ENCODE assay signal across 8 cellular contexts in the genomic region with DNA sequence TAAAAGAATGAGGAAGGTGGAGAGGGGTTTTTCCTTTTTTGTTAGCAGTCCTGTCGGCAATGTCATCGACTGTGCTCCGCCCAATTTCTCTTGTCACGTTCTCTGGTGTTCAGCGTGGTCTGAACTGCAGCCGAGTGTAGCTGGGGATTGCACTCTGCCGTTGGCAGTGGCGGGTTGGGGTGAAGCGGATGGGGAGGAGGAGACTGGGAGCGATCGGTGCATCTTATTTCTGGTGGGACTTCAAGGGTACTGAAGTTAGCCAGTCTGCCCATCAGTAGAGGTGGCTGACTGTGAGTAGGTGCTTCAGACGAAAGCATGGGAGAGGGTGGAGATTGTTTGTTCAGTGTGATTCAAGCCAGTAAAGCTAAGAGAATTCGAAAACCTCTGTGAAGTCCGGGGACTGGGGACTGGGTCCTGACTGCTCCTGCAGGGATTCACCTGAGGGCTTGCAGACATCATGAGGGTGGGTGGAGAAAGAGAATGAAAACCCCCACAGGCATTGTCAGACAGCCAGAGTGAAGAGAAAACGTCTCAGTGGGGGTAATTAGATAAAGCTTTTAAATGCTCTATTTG. TPM values are rescaled to one million over a fixed set of nuclear protein-coding genes. Genes with fewer than 3 reads are reported as not detected.
DNase-seq lines count a peak whose midpoint lies in the region; ATAC-seq and TF ChIP-seq lines count a peak whose summit lies in the region.

No MANE protein-coding gene starts in this region.

- H3K9me3 ChIP-seq in A673 (ENCODE audit: low read depth, low read length, poor library complexity, severe bottlenecking): no peaks in the 10 kb centered on the region
- H3K9me3 ChIP-seq in OCI-LY3 (ENCODE audit: insufficient read depth, low read length): no peaks in the 10 kb centered on the region

- TF ChIP-seq CTCF in A673 (conservative IDR thresholded peaks at IDR 0.05; ENCODE audit: low read depth, low read length): no peak
- TF ChIP-seq CTCF in OCI-LY3 (IDR thresholded peaks at IDR 0.05; ENCODE audit: low read depth, low read length): no peak

- no peak overlapping the region for H2BK120ac ChIP-seq in mesendoderm (ENCODE audit: low read depth, low read length)

- H3K4me2 ChIP-seq in OCI-LY3 (ENCODE audit: low read length) (peak overlapping the region; percentile 85), mesendoderm (ENCODE audit: low read length) (peak overlapping the region; percentile 53)

- H3K36me3 ChIP-seq in A673 (ENCODE audit: insufficient read depth, low read length, poor library complexity, severe bottlenecking) (no peaks in the 10 kb centered on the region), OCI-LY3 (replicated peaks; ENCODE audit: low read depth, low read length) (peaks cover 10% of the 10 kb centered on the region), mesendoderm (ENCODE audit: control insufficient read depth, insufficient read depth, low read length) (no peaks in the 10 kb centered on the region)

- no peak overlapping the region for H3K27ac ChIP-seq in A673 (ENCODE audit: low read depth, low read length, poor library complexity, severe bottlenecking)
- H3K27ac ChIP-seq in OCI-LY3 (ENCODE audit: low read length): no peak overlapping the region
- peak overlapping the region; percentile 54 for H3K27ac ChIP-seq in mesendoderm (ENCODE audit: low read depth, low read length)

- H3K79me1 ChIP-seq in mesendoderm (ENCODE audit: low read length): peaks cover 22% of the 10 kb centered on the region

- H2AFZ ChIP-seq in OCI-LY3 (ENCODE audit: low read depth, low read length): no peak overlapping the region

- no peak overlapping the region for H3K18ac ChIP-seq in mesendoderm (ENCODE audit: low read length)

- H2BK15ac ChIP-seq in mesendoderm (replicated peaks; ENCODE audit: low read depth): no peak overlapping the region

- H4K5ac ChIP-seq in mesendoderm (ENCODE audit: low read length): no peak overlapping the region

- intact Hi-C loops in A673 (cut with micrococcal nuclease; ENCODE audit: unreplicated experiment): no loop called here

- no peak overlapping the region for H2AK5ac ChIP-seq in mesendoderm (ENCODE audit: low read length)

- peaks cover 58% of the 10 kb centered on the region for H3K4me1 ChIP-seq in A673 (ENCODE audit: insufficient read depth, low read length, poor library complexity, severe bottlenecking)
- peaks cover 44% of the 10 kb centered on the region for H3K4me1 ChIP-seq in OCI-LY3 (ENCODE audit: low read length)
- H3K4me1 ChIP-seq in mesendoderm (ENCODE audit: control insufficient read depth, low read depth, low read length): peaks cover 23% of the 10 kb centered on the region

- WGBS in mesendoderm (ENCODE audit: extremely low coverage, insufficient coverage, low lambda C conversion rate): no CpG with 5 or more reads among the region's 15 CpGs

- no peaks in the 10 kb centered on the region for H3K27me3 ChIP-seq in A673 (replicated peaks; ENCODE audit: insufficient read depth, low read depth, low read length, poor library complexity)
- no peaks in the 10 kb centered on the region for H3K27me3 ChIP-seq in OCI-LY3 (ENCODE audit: low read depth, low read length)
- no peaks in the 10 kb centered on the region for H3K27me3 ChIP-seq in mesendoderm (ENCODE audit: insufficient read depth, low read length, poor library complexity)

- POLR2A ChIA-PET in A673 (lab: Charles Lee; ENCODE audit: low non-redundant PET): no interaction called here

- H3K9ac ChIP-seq in OCI-LY3 (ENCODE audit: low read length): peak overlapping the region; percentile 2; the same call in 1 of the 2 replicates
- peak overlapping the region; percentile 55 for H3K9ac ChIP-seq in mesendoderm (ENCODE audit: low read length)

- peak overlapping the region; percentile 23 for H3K4me3 ChIP-seq in A673 (ENCODE audit: low read depth, low read length, poor library complexity, severe bottlenecking)
- peak overlapping the region; percentile 58 for H3K4me3 ChIP-seq in OCI-LY3 (ENCODE audit: low read length)
- H3K4me3 ChIP-seq in mesendoderm (ENCODE audit: low read length): no peak overlapping the region

- peaks cover 77% of the 10 kb centered on the region for H4K20me1 ChIP-seq in OCI-LY3 (ENCODE audit: insufficient read depth, low read length)

- peak overlapping the region; percentile 52 for H2BK5ac ChIP-seq in mesendoderm (ENCODE audit: low read length)

- peak overlapping the region; percentile 83 for H3K56ac ChIP-seq in mesendoderm (ENCODE audit: low read length)

- ATAC-seq in GM21447 (IDR thresholded peaks at IDR 0.05; ENCODE audit: unreplicated experiment) (peak; percentile 47), GM19328 (IDR thresholded peaks at IDR 0.05; ENCODE audit: unreplicated experiment) (no peak)

- H3K79me2 ChIP-seq in OCI-LY3 (ENCODE audit: low read length) (peaks cover 99% of the 10 kb centered on the region), mesendoderm (ENCODE audit: control insufficient read depth, insufficient read depth, low read length) (peaks cover 60% of the 10 kb centered on the region)

- H3K4ac ChIP-seq in mesendoderm (ENCODE audit: low read depth, low read length): no peak overlapping the region

- CTCF ChIA-PET in A673 (lab: Charles Lee): interaction anchor here (0.8 kb wide), 1 partner anchor 354 kb away, joined by 3 read pairs; no protein-coding TSS in a partner anchor

- H4K8ac ChIP-seq in mesendoderm (ENCODE audit: low read depth, low read length): no peak overlapping the region

- no peak overlapping the region for H3K23ac ChIP-seq in mesendoderm (ENCODE audit: low read length)

- BruUV-seq in A673 (replicated peaks; lab: Mats Ljungman, UMichigan): no TSS peak

- DNase-seq in A673 (ENCODE audit: low spot score) (no peak), astrocyte of the hippocampus (ENCODE audit: low read depth, low spot score) (peak; percentile 29), mesendoderm (peak; percentile 64), NCI-H1048 (lab: John Stamatoyannopoulos, UW) (no peak), mesenteric fat pad (ENCODE audit: low spot score) (no peak)

RNA-seq across cellular contexts. Expression of a gene that starts 5.1 kb away (rescaled TPM):
- total RNA-seq in A673 (2021) (55.5 and 61.6 TPM in 2 replicates), mesenteric fat pad (94.5 TPM)
- 12.6 TPM for polyA plus RNA-seq in mesendoderm (2013, experiment 1 of 2)
- polyA plus RNA-seq in mesendoderm (2013, experiment 2 of 2): 12.0 TPM

Comparison
In these comparisons a context has a peak if more than half of its experiments do, and no peak if none do; other contexts are left out.
1. DNase-seq: peak in astrocyte of the hippocampus (single experiment) and mesendoderm (single experiment); none in A673 (single experiment), NCI-H1048 (single experiment) and mesenteric fat pad (single experiment).